Comparison of ENCODE assay signal across 1 cellular context in the genomic region with DNA sequence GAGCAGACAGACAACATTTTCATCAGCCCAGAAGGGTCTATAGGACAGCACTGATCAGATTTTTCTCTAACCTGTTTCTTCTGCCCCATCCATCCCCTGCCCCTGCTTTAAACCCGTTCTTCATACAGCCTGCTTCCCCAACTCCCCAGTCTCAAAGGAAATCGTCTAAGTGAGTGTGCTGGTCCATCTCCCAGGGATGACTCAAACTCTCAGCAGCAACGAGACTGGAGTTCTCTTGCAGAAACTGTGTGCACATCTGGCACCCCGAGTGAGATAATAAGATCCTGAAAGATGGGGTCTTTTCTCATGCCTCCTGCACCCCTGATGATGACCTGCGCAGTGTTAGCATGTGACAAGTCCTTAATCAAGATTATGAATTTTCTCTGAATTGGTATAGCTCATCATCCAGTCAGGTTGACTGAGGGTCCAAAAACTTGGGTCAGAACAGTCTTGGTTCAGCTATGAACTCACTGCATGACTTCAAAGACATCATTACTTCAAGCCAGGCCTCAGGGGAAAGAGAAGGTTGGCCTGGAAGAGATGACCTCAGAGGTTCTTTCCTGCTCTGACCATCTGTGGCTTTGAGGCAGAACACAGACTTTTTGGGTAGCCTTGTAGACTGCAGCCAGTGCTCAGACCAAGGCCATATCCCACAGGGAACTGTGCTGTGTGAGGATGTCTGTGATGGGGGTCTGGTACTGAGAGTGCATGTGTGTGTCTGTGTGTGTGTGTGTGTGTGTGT.
TF ChIP-seq lines count a peak whose summit lies in the region.

No MANE protein-coding gene starts in this region.

TF ChIP-seq in IMR-90, 13 proteins besides CTCF, POLR2A, EP300 and RAD21:
- TF ChIP-seq, protein P1, sequence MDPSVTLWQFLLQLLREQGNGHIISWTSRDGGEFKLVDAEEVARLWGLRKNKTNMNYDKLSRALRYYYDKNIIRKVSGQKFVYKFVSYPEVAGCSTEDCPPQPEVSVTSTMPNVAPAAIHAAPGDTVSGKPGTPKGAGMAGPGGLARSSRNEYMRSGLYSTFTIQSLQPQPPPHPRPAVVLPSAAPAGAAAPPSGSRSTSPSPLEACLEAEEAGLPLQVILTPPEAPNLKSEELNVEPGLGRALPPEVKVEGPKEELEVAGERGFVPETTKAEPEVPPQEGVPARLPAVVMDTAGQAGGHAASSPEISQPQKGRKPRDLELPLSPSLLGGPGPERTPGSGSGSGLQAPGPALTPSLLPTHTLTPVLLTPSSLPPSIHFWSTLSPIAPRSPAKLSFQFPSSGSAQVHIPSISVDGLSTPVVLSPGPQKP (IDR thresholded peaks at IDR 0.05; ENCODE audit: borderline replicate concordance, low read depth, low read length): no peak
- no peak for TF ChIP-seq MAFK (IDR thresholded peaks at IDR 0.05; ENCODE audit: low read depth, low read length)
- no peak for TF ChIP-seq RCOR1 (IDR thresholded peaks at IDR 0.05; ENCODE audit: insufficient replicate concordance, low read length)
- TF ChIP-seq RFX5 (IDR thresholded peaks at IDR 0.05; ENCODE audit: low read depth, low read length): no peak
- no peak for TF ChIP-seq BHLHE40 (IDR thresholded peaks at IDR 0.05; ENCODE audit: low read depth, low read length)
- no peak for TF ChIP-seq CHD1 (IDR thresholded peaks at IDR 0.05; ENCODE audit: low read depth, low read length)
- no peak for TF ChIP-seq MXI1 (IDR thresholded peaks at IDR 0.05; ENCODE audit: borderline replicate concordance, low read depth, low read length)
- TF ChIP-seq MAZ (IDR thresholded peaks at IDR 0.05; ENCODE audit: borderline replicate concordance, low read depth, low read length): no peak
- no peak for TF ChIP-seq SMC3 (IDR thresholded peaks at IDR 0.05; ENCODE audit: low read depth, low read length)
- no peak for TF ChIP-seq NFE2L2 (IDR thresholded peaks at IDR 0.05; ENCODE audit: low read depth, low read length)
- TF ChIP-seq CEBPB (IDR thresholded peaks at IDR 0.05; ENCODE audit: low read depth, low read length): no peak
- TF ChIP-seq, protein P2, sequence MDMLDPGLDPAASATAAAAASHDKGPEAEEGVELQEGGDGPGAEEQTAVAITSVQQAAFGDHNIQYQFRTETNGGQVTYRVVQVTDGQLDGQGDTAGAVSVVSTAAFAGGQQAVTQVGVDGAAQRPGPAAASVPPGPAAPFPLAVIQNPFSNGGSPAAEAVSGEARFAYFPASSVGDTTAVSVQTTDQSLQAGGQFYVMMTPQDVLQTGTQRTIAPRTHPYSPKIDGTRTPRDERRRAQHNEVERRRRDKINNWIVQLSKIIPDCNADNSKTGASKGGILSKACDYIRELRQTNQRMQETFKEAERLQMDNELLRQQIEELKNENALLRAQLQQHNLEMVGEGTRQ (IDR thresholded peaks at IDR 0.05; ENCODE audit: low read depth, low read length): no peak
- no peak for TF ChIP-seq FOS (IDR thresholded peaks at IDR 0.05; ENCODE audit: low read depth, low read length)
